1 cellular context compared by ENCODE assay signal in the genomic region with DNA sequence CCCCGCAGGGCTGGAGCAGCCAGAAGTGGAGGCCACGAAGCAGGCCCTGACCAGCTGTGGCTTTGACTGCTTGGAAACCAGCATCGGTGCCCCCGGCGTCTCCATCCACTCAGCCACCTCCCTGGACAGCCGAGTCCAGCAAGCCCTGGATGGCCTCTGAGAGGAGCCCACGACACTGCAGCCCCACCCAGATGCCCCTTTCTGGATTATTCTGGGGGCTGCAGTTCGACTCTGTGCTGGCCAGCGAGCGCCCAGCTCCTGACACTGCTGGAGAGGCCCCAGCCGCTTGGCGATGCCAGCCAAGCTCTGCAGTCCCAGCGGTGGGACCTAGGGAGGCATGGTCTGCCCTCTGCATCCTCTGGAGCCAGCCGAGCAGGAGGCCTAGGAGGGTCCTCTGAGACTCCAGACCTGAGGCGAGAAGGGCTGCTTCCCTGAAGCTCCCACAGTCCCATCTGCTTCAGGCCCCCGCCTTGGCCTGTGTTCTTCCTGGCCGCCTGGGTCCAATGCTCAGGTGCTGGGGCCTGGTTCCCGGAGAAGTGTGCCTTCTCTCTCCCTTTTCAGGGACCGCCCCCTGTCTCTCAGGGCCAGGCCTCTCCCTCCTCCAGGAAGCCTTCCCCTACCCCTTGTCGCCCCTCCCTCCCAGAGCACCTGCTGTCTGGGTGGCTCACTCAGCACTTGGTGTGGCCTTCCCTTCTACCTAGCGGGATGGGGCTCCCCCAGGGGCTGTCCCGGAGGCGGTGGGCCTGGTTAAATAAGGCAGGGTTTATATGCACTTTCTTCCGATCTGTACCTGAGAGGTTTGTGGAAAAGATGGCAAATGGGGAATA.
TF ChIP-seq lines count a peak whose summit lies in the region.

No MANE protein-coding gene starts in this region.

TF ChIP-seq in IMR-90, 13 proteins besides CTCF, POLR2A, EP300 and RAD21:
- no peak for TF ChIP-seq SMC3 (IDR thresholded peaks at IDR 0.05; ENCODE audit: low read depth, low read length)
- TF ChIP-seq BHLHE40 (IDR thresholded peaks at IDR 0.05; ENCODE audit: low read depth, low read length) = no peak
- TF ChIP-seq RCOR1 (IDR thresholded peaks at IDR 0.05; ENCODE audit: insufficient replicate concordance, low read length) = no peak
- TF ChIP-seq, protein P1, sequence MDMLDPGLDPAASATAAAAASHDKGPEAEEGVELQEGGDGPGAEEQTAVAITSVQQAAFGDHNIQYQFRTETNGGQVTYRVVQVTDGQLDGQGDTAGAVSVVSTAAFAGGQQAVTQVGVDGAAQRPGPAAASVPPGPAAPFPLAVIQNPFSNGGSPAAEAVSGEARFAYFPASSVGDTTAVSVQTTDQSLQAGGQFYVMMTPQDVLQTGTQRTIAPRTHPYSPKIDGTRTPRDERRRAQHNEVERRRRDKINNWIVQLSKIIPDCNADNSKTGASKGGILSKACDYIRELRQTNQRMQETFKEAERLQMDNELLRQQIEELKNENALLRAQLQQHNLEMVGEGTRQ (IDR thresholded peaks at IDR 0.05; ENCODE audit: low read depth, low read length) = no peak
- TF ChIP-seq, protein P2, sequence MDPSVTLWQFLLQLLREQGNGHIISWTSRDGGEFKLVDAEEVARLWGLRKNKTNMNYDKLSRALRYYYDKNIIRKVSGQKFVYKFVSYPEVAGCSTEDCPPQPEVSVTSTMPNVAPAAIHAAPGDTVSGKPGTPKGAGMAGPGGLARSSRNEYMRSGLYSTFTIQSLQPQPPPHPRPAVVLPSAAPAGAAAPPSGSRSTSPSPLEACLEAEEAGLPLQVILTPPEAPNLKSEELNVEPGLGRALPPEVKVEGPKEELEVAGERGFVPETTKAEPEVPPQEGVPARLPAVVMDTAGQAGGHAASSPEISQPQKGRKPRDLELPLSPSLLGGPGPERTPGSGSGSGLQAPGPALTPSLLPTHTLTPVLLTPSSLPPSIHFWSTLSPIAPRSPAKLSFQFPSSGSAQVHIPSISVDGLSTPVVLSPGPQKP (IDR thresholded peaks at IDR 0.05; ENCODE audit: borderline replicate concordance, low read depth, low read length) = no peak
- TF ChIP-seq CHD1 (IDR thresholded peaks at IDR 0.05; ENCODE audit: low read depth, low read length) = no peak
- no peak for TF ChIP-seq MAZ (IDR thresholded peaks at IDR 0.05; ENCODE audit: borderline replicate concordance, low read depth, low read length)
- no peak for TF ChIP-seq MXI1 (IDR thresholded peaks at IDR 0.05; ENCODE audit: borderline replicate concordance, low read depth, low read length)
- no peak for TF ChIP-seq RFX5 (IDR thresholded peaks at IDR 0.05; ENCODE audit: low read depth, low read length)
- TF ChIP-seq CEBPB (IDR thresholded peaks at IDR 0.05; ENCODE audit: low read depth, low read length) = no peak
- TF ChIP-seq FOS (IDR thresholded peaks at IDR 0.05; ENCODE audit: low read depth, low read length) = no peak
- TF ChIP-seq MAFK (IDR thresholded peaks at IDR 0.05; ENCODE audit: low read depth, low read length) = no peak
- TF ChIP-seq NFE2L2 (IDR thresholded peaks at IDR 0.05; ENCODE audit: low read depth, low read length) = no peak
